ENCODE assay signal across 1 cellular context in the genomic region with DNA sequence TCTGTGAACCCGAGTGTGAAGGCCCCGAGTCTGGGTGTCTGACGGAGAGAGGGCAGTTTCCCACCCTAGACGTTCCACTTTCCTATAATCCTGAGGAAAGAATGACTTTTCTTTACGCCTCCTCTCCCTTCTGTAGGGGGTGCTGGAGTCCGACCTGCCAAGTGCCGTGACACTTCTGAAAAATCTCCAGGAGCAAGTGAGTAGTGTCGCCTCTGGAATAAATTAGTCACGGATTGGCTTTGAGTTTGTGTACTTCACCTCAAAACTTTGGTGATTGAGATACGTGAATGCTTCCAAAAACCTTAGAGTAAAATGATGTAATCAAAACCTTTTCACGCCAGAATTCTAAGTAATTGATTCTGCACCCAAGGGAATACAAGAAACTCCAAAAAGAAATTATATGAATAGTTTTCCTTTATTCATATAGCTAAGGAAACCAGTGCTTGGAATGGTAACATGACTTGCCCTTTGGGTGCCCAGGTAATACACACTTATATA.
TF ChIP-seq lines count a peak whose summit lies in the region.

No MANE protein-coding gene starts in this region.

TF ChIP-seq in HepG2, 621 proteins besides CTCF, POLR2A, EP300 and RAD21 (continued from another document):
- TF ChIP-seq GATAD1 (CRISPR knock-in tag; IDR thresholded peaks at IDR 0.05): peak; percentile 5
- TF ChIP-seq SPEN (CRISPR knock-in tag; IDR thresholded peaks at IDR 0.05; ENCODE audit: low read depth): 0 out of 2 replicates have a peak, but pooled peaks have one; percentile 20
- TF ChIP-seq ZMYM2 (CRISPR knock-in tag; IDR thresholded peaks at IDR 0.05): no peak
- peak; percentile 15; the same call in 1 of the 2 replicates for TF ChIP-seq ZNF761 (CRISPR knock-in tag; conservative IDR thresholded peaks at IDR 0.05)
- peak; percentile 65 for TF ChIP-seq NR2C2 (CRISPR knock-in tag; IDR thresholded peaks at IDR 0.05; ENCODE audit: borderline replicate concordance)
- no peak for TF ChIP-seq SOX6 (IDR thresholded peaks at IDR 0.05)
- no peak; the same call in 1 of the 2 replicates for TF ChIP-seq SOX6 (CRISPR knock-in tag; IDR thresholded peaks at IDR 0.05)
- 0 out of 2 replicates have a peak, but pooled peaks have one; percentile 27 for TF ChIP-seq ZNF224 (CRISPR knock-in tag; IDR thresholded peaks at IDR 0.05)
- TF ChIP-seq RBFOX2 (IDR thresholded peaks at IDR 0.05; ENCODE audit: low read depth, low read length): peak; percentile 64
- 0 out of 4 replicates have a peak, but pooled peaks of 1 of the 2 experiments have one; percentile 20 for TF ChIP-seq NR2F1 (CRISPR knock-in tag; IDR thresholded peaks at IDR 0.05)
- TF ChIP-seq RNF219 (CRISPR knock-in tag; IDR thresholded peaks at IDR 0.05): peak; percentile 78; the same call in 1 of the 2 replicates
- TF ChIP-seq ATF7 (IDR thresholded peaks at IDR 0.05): no peak; the same call in 1 of the 2 replicates
- TF ChIP-seq ATF7 (CRISPR knock-in tag; IDR thresholded peaks at IDR 0.05): peak; percentile 73; the same call in 1 of the 2 replicates
- peak; percentile 9; the same call in 1 of the 2 replicates for TF ChIP-seq ARID4A (CRISPR knock-in tag; IDR thresholded peaks at IDR 0.05; ENCODE audit: borderline replicate concordance)
- no peak for TF ChIP-seq EHMT2 (IDR thresholded peaks at IDR 0.05; ENCODE audit: borderline replicate concordance, low read depth, low read length)
- TF ChIP-seq ZBTB25 (CRISPR knock-in tag; IDR thresholded peaks at IDR 0.05): no peak
